10 cellular contexts compared by ENCODE assay signal in genomic region chr10:62806246-62806645, GRCh38. TPM values are rescaled to one million over a fixed set of nuclear protein-coding genes. Genes with fewer than 3 reads are reported as not detected.
DNase-seq lines count a peak whose midpoint lies in the region; ATAC-seq, FAIRE-seq and TF ChIP-seq lines count a peak whose summit lies in the region.
"Had no signal": no experiment of that assay in that cellular context is flagged by ENCODE, and none has a peak within 500 bp of the region (broad histone marks: within the 10 kb centered on the region; RNA-seq: fewer than 3 reads in every experiment).

No MANE protein-coding gene starts in this region.

- peak overlapping the region in 1 of 7 donors; percentile 99 for H3K27ac Mint-ChIP-seq in CD14-positive monocyte
- H3K27ac Mint-ChIP-seq in central memory CD8-positive, alpha-beta T cell (ENCODE audit: low read depth): peak overlapping the region; percentile 19
- H3K27ac Mint-ChIP-seq in naive thymus-derived CD8-positive, alpha-beta T cell: peak overlapping the region in 7 of 10 donors; percentile 26 to 89 (median 61)

- H3K9me3 Mint-ChIP-seq in CD14-positive monocyte: peaks cover 0 to 5% (median 0%) of the 10 kb centered on the region in 7 donors
- no peaks in the 10 kb centered on the region for H3K9me3 Mint-ChIP-seq in central memory CD8-positive, alpha-beta T cell
- no peaks in the 10 kb centered on the region for H3K9me3 Mint-ChIP-seq in naive thymus-derived CD8-positive, alpha-beta T cell

- H3K27me3 Mint-ChIP-seq in CD14-positive monocyte (ENCODE audit: low read depth in 3 of 3): peaks cover 0 to 2% (median 2%) of the 10 kb centered on the region in 3 donors
- no peaks in the 10 kb centered on the region for H3K27me3 Mint-ChIP-seq in central memory CD8-positive, alpha-beta T cell
- no peaks in the 10 kb centered on the region for H3K27me3 Mint-ChIP-seq in naive thymus-derived CD8-positive, alpha-beta T cell

- H3K36me3 ChIP-seq in KMS-11 (ENCODE audit: insufficient read depth): no peaks in the 10 kb centered on the region

- peaks cover 6% of the 10 kb centered on the region; the same call in 1 of the 2 replicates for H4K20me1 ChIP-seq in KMS-11 (ENCODE audit: insufficient read depth)

- POLR2A ChIA-PET in naive thymus-derived CD8-positive, alpha-beta T cell (lab: Charles Lee): interaction anchor here (0.9 to 4.7 kb wide), 5 partner anchors 10 to 170 kb away, joined by 3 to 87 read pairs (median 4); partner anchors contain the start of gene EGR2

- no peak overlapping the region for H3K4me3 ChIP-seq in KMS-11 (IDR thresholded peaks at IDR 0.05; ENCODE audit: insufficient read depth, low read depth, low read length)

- peaks cover 36% of the 10 kb centered on the region for H3K4me1 Mint-ChIP-seq in CD14-positive monocyte
- H3K4me1 Mint-ChIP-seq in central memory CD8-positive, alpha-beta T cell: peaks cover 40% of the 10 kb centered on the region
- peaks cover 20 to 55% (median 50%) of the 10 kb centered on the region in 4 donors for H3K4me1 Mint-ChIP-seq in naive thymus-derived CD8-positive, alpha-beta T cell

- no peak overlapping the region for H3K27ac ChIP-seq in KMS-11

- no peak for FAIRE-seq in GM12892 (lab: Jason Lieb, UNC)

- TF ChIP-seq CTCF in CD14-positive monocyte (IDR thresholded peaks at IDR 0.05) (no peak), KMS-11 (conservative IDR thresholded peaks at IDR 0.05; ENCODE audit: low read depth, low read length) (no peak)

- no peaks in the 10 kb centered on the region for H3K27me3 ChIP-seq in KMS-11 (ENCODE audit: insufficient read depth, low read depth)

- H3K4me3 Mint-ChIP-seq in CD14-positive monocyte: peak overlapping the region; percentile 93 to 94
- peak overlapping the region; percentile 96 for H3K4me3 Mint-ChIP-seq in central memory CD8-positive, alpha-beta T cell
- H3K4me3 Mint-ChIP-seq in naive thymus-derived CD8-positive, alpha-beta T cell: peak overlapping the region; percentile 77 to 99 (median 92)

- TF ChIP-seq POLR2A in GM12892 (IDR thresholded peaks at IDR 0.05; ENCODE audit: low read depth, low read length): no peak

- peaks cover 26 to 32% of the 10 kb centered on the region in 2 donors for H3K36me3 Mint-ChIP-seq in CD14-positive monocyte
- peaks cover 11% of the 10 kb centered on the region for H3K36me3 Mint-ChIP-seq in central memory CD8-positive, alpha-beta T cell (ENCODE audit: insufficient read depth)
- H3K36me3 Mint-ChIP-seq in naive thymus-derived CD8-positive, alpha-beta T cell: peaks cover 0 to 25% (median 0%) of the 10 kb centered on the region in 3 donors

- no peak overlapping the region for H2AFZ ChIP-seq in KMS-11 (ENCODE audit: low read depth)

- H3K4me2 ChIP-seq in KMS-11: peak overlapping the region; percentile 80

- peaks cover 30% of the 10 kb centered on the region for H3K79me2 ChIP-seq in KMS-11 (ENCODE audit: insufficient read depth, low read depth)

- DNase-seq in CD14-positive monocyte (ENCODE audit: low spot score): no peak
- no peak for DNase-seq in central memory CD8-positive, alpha-beta T cell (ENCODE audit: low spot score in 2 of 2)
- DNase-seq in naive thymus-derived CD8-positive, alpha-beta T cell: no peak
- no peak for DNase-seq in GM12892 (ENCODE audit: insufficient read length)
- no peak for DNase-seq in dedifferentiated amniotic fluid mesenchymal stem cell (ENCODE audit: extremely low spot score)
- DNase-seq: NCI-H187 treated with DMSO at 0.1 percent for 48 hours had no signal

- peak overlapping the region; percentile 7; the same call in 1 of the 2 replicates for H3K9ac ChIP-seq in KMS-11

- no peak for ATAC-seq in central memory CD8-positive, alpha-beta T cell (replicated peaks; ENCODE audit: extremely low read depth, poor library complexity, severe bottlenecking)
- ATAC-seq in naive thymus-derived CD8-positive, alpha-beta T cell: no peak
- ATAC-seq in GM21528 (IDR thresholded peaks at IDR 0.05; ENCODE audit: low FRiP score, unreplicated experiment): no peak
- no peak for ATAC-seq in GM21381 (IDR thresholded peaks at IDR 0.05; ENCODE audit: unreplicated experiment)

- intact Hi-C loops in CD14-positive monocyte (cut with micrococcal nuclease): no loop called here

- peaks cover 49% of the 10 kb centered on the region for H3K4me1 ChIP-seq in KMS-11 (ENCODE audit: low read depth, poor library complexity, severe bottlenecking)

RNA-seq across cellular contexts. Expression of gene ADO, which starts 1.7 kb away (rescaled TPM):
- 1 to 10 TPM; 6.2 to 7.0 TPM for polyA plus RNA-seq in CD14-positive monocyte
- total RNA-seq in naive thymus-derived CD8-positive, alpha-beta T cell: 10 to 100 TPM; 15.5 to 15.6 TPM
- polyA plus RNA-seq in naive thymus-derived CD8-positive, alpha-beta T cell: 1 to 10 TPM; 1.7 to 3.2 (median 3.2) TPM
- polyA plus RNA-seq in GM12892 (2012; ENCODE audit: missing spikeins): 20.1 TPM

RNA-seq across cellular contexts. Expression of gene EGR2, which starts 9.9 kb away (rescaled TPM):
- polyA plus RNA-seq in CD14-positive monocyte: 10 to 100 TPM; 10.3 to 54.9 TPM
- total RNA-seq in naive thymus-derived CD8-positive, alpha-beta T cell: 1 to 10 TPM; 1.1 to 1.2 TPM
- under 1 TPM; 0.07 to 0.28 (median 0.10) TPM for polyA plus RNA-seq in naive thymus-derived CD8-positive, alpha-beta T cell
- polyA plus RNA-seq in GM12892 (2012; ENCODE audit: missing spikeins): 68.4 TPM
- total RNA-seq: dermis microvascular lymphatic vessel endothelial cell had no signal

Comparison
In these comparisons a context has a peak if more than half of its experiments do, and no peak if none do; other contexts are left out.
1. RNA of gene EGR2, which starts 9.9 kb away (polyA plus RNA-seq): 10.3 to 54.9 TPM in CD14-positive monocyte; 0.07 to 0.28 TPM in naive thymus-derived CD8-positive, alpha-beta T cell; every median in the first group is over 4 times any median in the second.
2. Peak in every context shown above with its lines, with median percentiles within 50 percentile points of each other: H3K4me3 Mint-ChIP-seq.